16 cellular contexts compared by ENCODE assay signal in genomic region chr4:41600243-41600642, GRCh38.
DNase-seq lines count a peak whose midpoint lies in the region; ATAC-seq, FAIRE-seq and TF ChIP-seq lines count a peak whose summit lies in the region.
"Had no signal": no experiment of that assay in that cellular context is flagged by ENCODE, and none has a peak within 500 bp of the region (broad histone marks: within the 10 kb centered on the region; RNA-seq: fewer than 3 reads in every experiment).

No MANE protein-coding gene starts in this region.

- H4K20me1 ChIP-seq in PC-3 (ENCODE audit: low read length) = no peaks in the 10 kb centered on the region

- DNase-seq in left ventricle myocardium superior (no peak), Right ventricle myocardium inferior (ENCODE audit: missing footprints) (no peak), PC-3 (peak; percentile 20), foreskin keratinocyte (no peak), urothelium cell line (ENCODE audit: low spot score) (peak; percentile 28), hippocampal formation (lab: John Stamatoyannopoulos, UW) (no peak), NOMO-1 (lab: John Stamatoyannopoulos, UW; ENCODE audit: unreplicated experiment in 2 of 2) (no peak)
- DNase-seq: activated CD8-positive, alpha-beta memory T cell treated with anti-CD3 and anti-CD28 coated beads, Interleukin-2, amount 50 U/mL, for 48 hours; DMS79; NCI-H187 treated with DMSO at 0.1 percent for 48 hours; right lobe of liver; stimulated activated CD4-positive, alpha-beta T cell treated with anti-CD3 and anti-CD28 coated beads, Interleukin-4, amount 100 ng/mL, for 4 hours had no signal

- H3K27ac ChIP-seq in PC-3 (ENCODE audit: low read length) (no peak overlapping the region), foreskin keratinocyte (no peak overlapping the region)
- H3K27ac ChIP-seq: right lobe of liver had no signal

- H3K4me1 ChIP-seq in PC-3 (ENCODE audit: insufficient read depth, low read length) (peaks cover 8% of the 10 kb centered on the region; the same call in 1 of the 2 replicates), foreskin keratinocyte (no peaks in the 10 kb centered on the region)

- ATAC-seq in left ventricle myocardium superior (peak; percentile 56), Right ventricle myocardium inferior (no peak), PC-3 (no peak), foreskin keratinocyte (peak; percentile 37), HG02981 (IDR thresholded peaks at IDR 0.05; ENCODE audit: unreplicated experiment) (no peak)
- ATAC-seq: K562; stimulated activated memory B cell treated with anti-CD40 and anti-IgM and Interleukin-4, amounts not matched to agents 10 μg/mL and 1 μg/mL and 100 μg/mL, for 72 hours; WTC11 had no signal

- no peak overlapping the region for H3K9ac ChIP-seq in PC-3 (ENCODE audit: low read length)

- no peak overlapping the region for H3K4me2 ChIP-seq in PC-3 (ENCODE audit: low read length)

- POLR2A ChIA-PET in PC-3 (lab: Charles Lee; ENCODE audit: unreplicated experiment) = no interaction called here

- no peaks in the 10 kb centered on the region for H3F3A ChIP-seq in PC-3 (ENCODE audit: low read length, unreplicated experiment)

- no peaks in the 10 kb centered on the region for H3K27me3 ChIP-seq in PC-3 (ENCODE audit: low read length)
- H3K27me3 ChIP-seq in foreskin keratinocyte = peaks cover 11% of the 10 kb centered on the region
- H3K27me3 ChIP-seq: right lobe of liver had no signal

- no TSS peak for BruUV-seq in PC-3 (replicated peaks; lab: Mats Ljungman, UMichigan)

- no peak for FAIRE-seq in urothelium cell line (lab: Jason Lieb, UNC)
- FAIRE-seq: K562 had no signal

- CTCF ChIA-PET in PC-3 (lab: Charles Lee) = no interaction called here

- H3K9me3 ChIP-seq in PC-3 (ENCODE audit: low read length) = no peaks in the 10 kb centered on the region
- H3K9me3 ChIP-seq: right lobe of liver had no signal

- H3K36me3 ChIP-seq in PC-3 (ENCODE audit: low read depth, low read length) = no peaks in the 10 kb centered on the region
- H3K36me3 ChIP-seq: right lobe of liver had no signal

- no peak overlapping the region for H2AFZ ChIP-seq in PC-3 (ENCODE audit: low read length)

- H3K4me3 ChIP-seq in PC-3 (ENCODE audit: low read length) = no peak overlapping the region
- H3K4me3 ChIP-seq: K562, right lobe of liver had no signal

- no peaks in the 10 kb centered on the region for H3K9me2 ChIP-seq in PC-3 (replicated peaks; ENCODE audit: low read length)

- intact Hi-C loops in left ventricle myocardium superior (cut with micrococcal nuclease) = no loop called here
- intact Hi-C loops in Right ventricle myocardium inferior (cut with DNase I) = no loop called here
- intact Hi-C loops in PC-3 (cut with micrococcal nuclease) = no loop called here

- H3K79me2 ChIP-seq in PC-3 (ENCODE audit: low read length) = no peaks in the 10 kb centered on the region

- no peak for TF ChIP-seq CTCF in PC-3 (conservative IDR thresholded peaks at IDR 0.05; ENCODE audit: low read depth, low read length)
- TF ChIP-seq CTCF in foreskin keratinocyte (conservative IDR thresholded peaks at IDR 0.05) = no peak

Comparison
In these comparisons a context has a peak if more than half of its experiments do, and no peak if none do; other contexts are left out.
1. ATAC-seq: peak in left ventricle myocardium superior (single experiment) and foreskin keratinocyte (single experiment); none in Right ventricle myocardium inferior (single experiment), PC-3 (single experiment) and HG02981 (single experiment).
2. DNase-seq: peak in PC-3 (single experiment) and urothelium cell line (single experiment); none in left ventricle myocardium superior (single experiment), Right ventricle myocardium inferior (single experiment), foreskin keratinocyte (0 of 2), hippocampal formation (0 of 2) and NOMO-1 (0 of 2).